ENCODE assay signal across 28 cellular contexts in genomic region chr7:36141351-36141750, GRCh38. TPM values are rescaled to one million over a fixed set of nuclear protein-coding genes. Genes with fewer than 3 reads are reported as not detected.
A peak's percentile ranks its signal among the peaks of the same experiment; 100 is the strongest.
DNase-seq lines count a peak whose midpoint lies in the region; ATAC-seq, FAIRE-seq and TF ChIP-seq lines count a peak whose summit lies in the region.
"Had no signal": no experiment of that assay in that cellular context is flagged by ENCODE, and none has a peak within 500 bp of the region (broad histone marks: within the 10 kb centered on the region; RNA-seq: fewer than 3 reads in every experiment).

No MANE protein-coding gene starts in this region.

- in situ Hi-C loops in HepG2 (cut with HindIII; ENCODE audit: extremely low pct_ligation_motif_present, low pct_unique_long_range_greater_than_20kb): no loop called here

- TF ChIP-seq POLR2A in HepG2 (IDR thresholded peaks at IDR 0.05; ENCODE audit: insufficient read depth in 1 of 2, low read depth in 2 of 2, low read length in 2 of 2) (no peak), right lobe of liver (IDR thresholded peaks at IDR 0.05) (no peak), testis (IDR thresholded peaks at IDR 0.05) (no peak)

- H3K4me1 ChIP-seq in liver (ENCODE audit: control insufficient read depth in 4 of 4, insufficient read depth in 4 of 4, low read length in 3 of 4) (peaks cover 0 to 7% (median 0%) of the 10 kb centered on the region in 4 donors), HepG2 (ENCODE audit: insufficient read depth, low read length) (0 out of 2 replicates have a peak, but pooled peaks cover 8% of the 10 kb centered on the region), right lobe of liver (peaks cover 0 to 6% (median 2%) of the 10 kb centered on the region in 4 donors), small intestine (ENCODE audit: control insufficient read depth in 2 of 2, insufficient read depth in 1 of 2, low read depth in 1 of 2, low read length in 1 of 2) (peaks cover 0 to 5% of the 10 kb centered on the region in 2 donors), testis (no peaks in the 10 kb centered on the region)
- H3K4me1 ChIP-seq: BLaER1 had no signal

- H3K27me3 ChIP-seq in liver (ENCODE audit: control insufficient read depth in 4 of 4, insufficient read depth in 4 of 4, low read length in 3 of 4): no peaks in the 10 kb centered on the region
- peaks cover 1 to 8% of the 10 kb centered on the region in 2 experiments; a peak in 1 of 5 replicates for H3K27me3 ChIP-seq in HepG2 (ENCODE audit: control insufficient read depth in 1 of 2, insufficient read depth in 2 of 2, low read length in 2 of 2)
- H3K27me3 ChIP-seq in right lobe of liver: no peaks in the 10 kb centered on the region
- H3K27me3 ChIP-seq in small intestine (ENCODE audit: control insufficient read depth in 2 of 2, insufficient read depth in 2 of 2, low read length in 2 of 2): no peaks in the 10 kb centered on the region
- H3K27me3 ChIP-seq in testis: no peaks in the 10 kb centered on the region
- H3K27me3 ChIP-seq: BE2C, BLaER1 had no signal

- WGBS in liver: 36% methylated on average over 1 of the region's 1 CpG
- WGBS in HepG2 (ENCODE audit: low lambda C conversion rate): 0% methylated on average over 1 of the region's 1 CpG
- WGBS in right lobe of liver (ENCODE audit: insufficient coverage, low coverage, low lambda C conversion rate, missing lambda C conversion rate): 10% methylated on average over 1 of the region's 1 CpG
- WGBS in small intestine, 3 donors: 21 to 55% (median 40%) methylated on average over 1 of the region's 1 CpG
- WGBS in testis, 2 donors: 83 to 97% methylated on average over 1 of the region's 1 CpG

- ATAC-seq in HepG2 (no peak), right lobe of liver (peak in 3 of 4 donors; percentile 46 to 74 (median 74))
- ATAC-seq: GM12878 had no signal

- no peak overlapping the region for H2AFZ ChIP-seq in HepG2 (ENCODE audit: low read length)

- H3K9ac ChIP-seq in liver (ENCODE audit: low read depth in 1 of 2, low read length in 2 of 2) (no peak overlapping the region), HepG2 (ENCODE audit: insufficient read depth, low read depth, low read length) (no peak overlapping the region)
- H3K9ac ChIP-seq: BLaER1 had no signal

- POLR2A ChIA-PET in HepG2 (lab: Yijun Ruan, JAX): no interaction called here

- FAIRE-seq in HepG2 (lab: Jason Lieb, UNC) (no peak), small intestine (lab: Jason Lieb, UNC) (peak; percentile 5)
- FAIRE-seq: A204.1, GM12878, GM12892, GM18507 had no signal

- H3K36me3 ChIP-seq in liver (ENCODE audit: control insufficient read depth in 4 of 4, insufficient read depth in 3 of 4, low read depth in 1 of 4, low read length in 3 of 4) (no peaks in the 10 kb centered on the region), HepG2 (replicated peaks in 1 of 2; ENCODE audit: control insufficient read depth in 1 of 2, insufficient read depth in 2 of 2, low read length in 2 of 2) (no peaks in the 10 kb centered on the region), right lobe of liver (no peaks in the 10 kb centered on the region), small intestine (ENCODE audit: control insufficient read depth in 2 of 2, insufficient read depth in 2 of 2, low read length in 2 of 2) (no peaks in the 10 kb centered on the region), testis (ENCODE audit: low read depth, missing control alignments) (no peaks in the 10 kb centered on the region)
- H3K36me3 ChIP-seq: BE2C, BLaER1 had no signal

- intact Hi-C loops in HepG2 (cut with micrococcal nuclease; ENCODE audit: unreplicated experiment): no loop called here
- intact Hi-C loops in right lobe of liver (cut with DNase I): no loop called here
- intact Hi-C loops in testis (cut with DNase I; ENCODE audit: low total_unique reads): no loop called here

- no peak overlapping the region for H3K4me2 ChIP-seq in HepG2 (ENCODE audit: low read depth, low read length)
- H3K4me2 ChIP-seq: BLaER1 had no signal

- H3K79me2 ChIP-seq in HepG2 (ENCODE audit: insufficient read depth, low read length): no peaks in the 10 kb centered on the region

- no peak for TF ChIP-seq CTCF in liver (IDR thresholded peaks at IDR 0.05; ENCODE audit: low read depth, low read length, missing input control)
- TF ChIP-seq CTCF in HepG2 (CRISPR knock-in tag; IDR thresholded peaks at IDR 0.05): no peak
- no peak for TF ChIP-seq CTCF in right lobe of liver (IDR thresholded peaks at IDR 0.05)
- TF ChIP-seq CTCF in testis (IDR thresholded peaks at IDR 0.05): no peak

- H4K20me1 ChIP-seq in HepG2 (ENCODE audit: insufficient read depth, low read length): no peaks in the 10 kb centered on the region
- H4K20me1 ChIP-seq: BLaER1 had no signal

- BruUV-seq in HepG2 (replicated peaks; lab: Mats Ljungman, UMichigan): no TSS peak

- TF ChIP-seq EP300 in HepG2 (IDR thresholded peaks at IDR 0.05; ENCODE audit: low read depth in 2 of 2, low read length in 2 of 2): no peak
- TF ChIP-seq EP300 in HepG2 (CRISPR knock-in tag; IDR thresholded peaks at IDR 0.05; ENCODE audit: borderline replicate concordance): no peak

- H3K27ac ChIP-seq in liver (ENCODE audit: low read depth in 1 of 2, low read length in 2 of 2) (no peak overlapping the region), HepG2 (ENCODE audit: extremely low read length, insufficient read depth, low read length) (no peak overlapping the region), right lobe of liver (no peak overlapping the region), small intestine (ENCODE audit: low read depth in 1 of 2, low read length in 1 of 2) (no peak overlapping the region), testis (no peak overlapping the region)
- H3K27ac ChIP-seq: 22Rv1, BLaER1 had no signal

- peaks cover 0 to 1% (median 0%) of the 10 kb centered on the region in 4 donors for H3K9me3 ChIP-seq in liver (ENCODE audit: control insufficient read depth in 4 of 4, low read length in 3 of 4)
- H3K9me3 ChIP-seq in HepG2 (ENCODE audit: low read length): no peaks in the 10 kb centered on the region
- H3K9me3 ChIP-seq in right lobe of liver: no peaks in the 10 kb centered on the region
- no peaks in the 10 kb centered on the region for H3K9me3 ChIP-seq in small intestine (ENCODE audit: control insufficient read depth, low read depth)
- H3K9me3 ChIP-seq in testis: no peaks in the 10 kb centered on the region
- H3K9me3 ChIP-seq: BE2C, BLaER1 had no signal

- TF ChIP-seq RAD21 in liver (IDR thresholded peaks at IDR 0.05) (no peak), HepG2 (CRISPR knock-in tag; IDR thresholded peaks at IDR 0.05) (no peak)

- DNase-seq in HepG2 (ENCODE audit: low spot score) (no peak), kidney tubule cell (ENCODE audit: low spot score) (peak; percentile 35), right lobe of liver (no peak), small intestine (peak; percentile 86), 8988T (no peak), testis (no peak), NCI-H1417 treated with DMSO at 0.1 percent for 48 hours (lab: John Stamatoyannopoulos, UW) (no peak)
- DNase-seq: ACHN; BE2C; C1 segment of cervical spinal cord; CD4-positive, alpha-beta memory T cell; CD4-positive, CD25-positive, alpha-beta regulatory T cell; CD8-positive, alpha-beta memory T cell; COR-L47; DMS 273 treated with DMSO at 0.1 percent for 48 hours; DMS153; DMS53; DMS79; DND-41; EL; GDM1 had no signal

- CTCF ChIA-PET in HepG2 (lab: Yijun Ruan, JAX; ENCODE audit: low intra/inter-chr PET ratio, low total read pairs): no interaction called here

- H3K4me3 ChIP-seq in liver (ENCODE audit: low read depth in 1 of 3, low read length in 3 of 3) (no peak overlapping the region), HepG2 (replicated peaks in 1 of 3; ENCODE audit: insufficient read depth in 1 of 3, low read depth in 2 of 3, low read length in 3 of 3) (no peak overlapping the region), right lobe of liver (no peak overlapping the region), small intestine (ENCODE audit: low read depth in 1 of 2, low read length in 2 of 2) (no peak overlapping the region), testis (no peak overlapping the region)
- H3K4me3 ChIP-seq: BLaER1, GM12878 had no signal

TF ChIP-seq in liver, 16 proteins besides CTCF, POLR2A, EP300 and RAD21:
- TF ChIP-seq RXRA (IDR thresholded peaks at IDR 0.05) (peak in 1 of 2 donors; percentile 21), GABPA (IDR thresholded peaks at IDR 0.05 in 1 of 2, conservative IDR thresholded peaks at IDR 0.05 in 1 of 2) (no peak), HNF4A (conservative IDR thresholded peaks at IDR 0.05) (peak; percentile 20 to 27)

TF ChIP-seq in HepG2, 621 proteins besides CTCF, POLR2A, EP300 and RAD21 (continues in another document):
- no peak for TF ChIP-seq JARID2 (CRISPR knock-in tag; IDR thresholded peaks at IDR 0.05; ENCODE audit: insufficient replicate concordance)

RNA-seq across cellular contexts. Expression of gene EEPD1, which starts 11.7 kb away (rescaled TPM):
- 10 to 100 TPM in 1 of 2 donors, 1 to 10 TPM in 1; 2.3 to 12.3 TPM for total RNA-seq in liver
- polyA plus RNA-seq in liver: 1 to 10 TPM; 6.8 to 7.5 TPM
- total RNA-seq in HepG2 (2016; rRNA removed; fragmentation: Illumina TruSeq; extraction: Trizol): 10.0 and 10.1 TPM in 2 replicates
- total RNA-seq in HepG2 (2016; cell fraction: cytosol; rRNA removed; fragmentation: Illumina TruSeq; extraction: Trizol; ENCODE audit: low read depth): 2.6 and 4.1 TPM in 2 replicates
- 6.6 and 8.8 TPM in 2 replicates for total RNA-seq in HepG2 (2016; cell fraction: insoluble cytoplasmic fraction; rRNA removed; fragmentation: Illumina TruSeq; extraction: Trizol)
- total RNA-seq in HepG2 (2016; cell fraction: membrane; rRNA removed; fragmentation: Illumina TruSeq; extraction: Trizol): 4.1 and 4.5 TPM in 2 replicates
- 8.1 and 10.7 TPM in 2 replicates for total RNA-seq in HepG2 (2016; cell fraction: nucleus; rRNA removed; fragmentation: Illumina TruSeq; extraction: Trizol)
- polyA plus RNA-seq in HepG2 (2011; rRNA removed): 16.4 and 18.4 TPM in 2 replicates
- 13.7 and 15.2 TPM in 2 replicates for polyA plus RNA-seq in HepG2 (2011; cell fraction: cytosol; rRNA removed)
- 36.9 and 55.6 TPM in 2 replicates for polyA plus RNA-seq in HepG2 (2011; cell fraction: nucleus; rRNA removed)
- 17.7 and 30.3 TPM in 2 replicates for polyA plus RNA-seq in HepG2 (2012)
- 1.3 and 1.6 TPM in 2 replicates for polyA plus RNA-seq in HepG2 (2016; cell fraction: cytosol; fragmentation: Illumina TruSeq; extraction: Trizol; ENCODE audit: low read depth)
- polyA plus RNA-seq in HepG2 (2016; cell fraction: insoluble cytoplasmic fraction; fragmentation: Illumina TruSeq; extraction: Trizol; ENCODE audit: low read depth): 9.2 and 12.3 TPM in 2 replicates
- 2.9 and 3.7 TPM in 2 replicates for polyA plus RNA-seq in HepG2 (2016; cell fraction: membrane; fragmentation: Illumina TruSeq; extraction: Trizol; ENCODE audit: low read depth)
- 36.8 and 40.3 TPM in 2 replicates for polyA plus RNA-seq in HepG2 (2016; cell fraction: nucleus; fragmentation: Illumina TruSeq; extraction: Trizol; ENCODE audit: insufficient read depth, low read depth)
- 1.7 and 22.0 TPM in 2 replicates for polyA minus RNA-seq in HepG2 (2011; rRNA and poly(A)+ RNA removed; ENCODE audit: low replicate concordance)
- 6.0 and 8.7 TPM in 2 replicates for polyA minus RNA-seq in HepG2 (2011; cell fraction: cytosol; rRNA and poly(A)+ RNA removed)
- polyA minus RNA-seq in HepG2 (2011; cell fraction: nucleus; rRNA and poly(A)+ RNA removed): 31.8 and 34.1 TPM in 2 replicates
- 10 to 100 TPM in 4 of 6 experiments, 1 to 10 TPM in 2; 5.9 to 18.6 (median 10.6) TPM for total RNA-seq in right lobe of liver
- 100 to 1,000 TPM in 2 of 3 donors, 10 to 100 TPM in 1; 18.3 to 175 (median 154) TPM for polyA plus RNA-seq in small intestine
- total RNA-seq in testis: 10 to 100 TPM; 10.2 to 10.9 TPM
- 11.8 TPM for polyA plus RNA-seq in testis (ENCODE audit: insufficient read depth, low read depth, low replicate concordance)

Comparison
In these comparisons a context has a peak if more than half of its experiments do, and no peak if none do; other contexts are left out.
1. DNase-seq: peak in kidney tubule cell (single experiment) and small intestine (single experiment); none in HepG2 (single experiment), right lobe of liver (0 of 3), 8988T (single experiment), testis (single experiment) and NCI-H1417 treated with DMSO at 0.1 percent for 48 hours (single experiment).